ENCODE assay signal across 8 cellular contexts in the genomic region with DNA sequence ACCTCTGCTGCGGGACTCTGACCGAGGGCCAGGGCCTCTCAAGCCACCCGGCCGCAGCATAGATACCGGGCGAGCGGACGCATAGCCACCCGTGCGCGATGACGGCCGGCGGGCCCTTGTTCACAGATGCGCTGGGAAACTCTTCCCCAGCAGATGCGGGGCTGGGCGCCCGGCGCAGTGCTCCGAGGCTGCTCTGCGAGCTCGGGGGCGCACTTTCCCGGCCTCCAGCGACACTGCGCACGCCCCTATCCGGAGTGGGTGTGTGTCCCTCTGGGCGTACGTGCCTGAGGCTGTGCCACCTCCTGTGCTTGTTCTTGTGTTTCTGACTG.
A peak's percentile ranks its signal among the peaks of the same experiment; 100 is the strongest.
DNase-seq lines count a peak whose midpoint lies in the region; ATAC-seq and TF ChIP-seq lines count a peak whose summit lies in the region.

No MANE protein-coding gene starts in this region.

- H3K4me3 ChIP-seq in ascending aorta (peak overlapping the region; percentile 48 to 57), upper lobe of left lung (peak overlapping the region; percentile 33 to 49 (median 42))

- TF ChIP-seq CTCF in ascending aorta (IDR thresholded peaks at IDR 0.05) (no peak), upper lobe of left lung (IDR thresholded peaks at IDR 0.05) (no peak)

- H3K4me1 ChIP-seq in ascending aorta (peaks cover 6 to 10% of the 10 kb centered on the region in 2 donors), upper lobe of left lung (peaks cover 7 to 21% (median 20%) of the 10 kb centered on the region in 4 donors)

- 1% methylated on average over 20 of the region's 30 CpGs; no CpG with 5 or more reads in 1 of the 2 donors for whole genome bisulfite sequencing in upper lobe of left lung, 2 donors

- DNase-seq in GM03348 (ENCODE audit: low spot score) (peak; percentile 50), ascending aorta (ENCODE audit: low spot score in 2 of 2) (no peak), left kidney (ENCODE audit: low read depth, low spot score) (peak; percentile 25), upper lobe of left lung (peak in 1 of 2 donors; percentile 88), dedifferentiated amniotic fluid mesenchymal stem cell (ENCODE audit: extremely low spot score) (no peak)

- H3K36me3 ChIP-seq in ascending aorta (no peaks in the 10 kb centered on the region), upper lobe of left lung (no peaks in the 10 kb centered on the region)

- no peak overlapping the region for H3K27ac ChIP-seq in ascending aorta
- H3K27ac ChIP-seq in upper lobe of left lung = peak overlapping the region in 2 of 4 donors; percentile 5 to 43

- H3K9me3 ChIP-seq in ascending aorta (no peaks in the 10 kb centered on the region), upper lobe of left lung (no peaks in the 10 kb centered on the region)

- TF ChIP-seq EP300 in upper lobe of left lung (IDR thresholded peaks at IDR 0.05) = no peak

- intact Hi-C loops in ascending aorta (cut with DNase I) = no loop called here

- ATAC-seq in HG02588 (IDR thresholded peaks at IDR 0.05; ENCODE audit: unreplicated experiment) (peak; percentile 21), upper lobe of left lung (ENCODE audit: low FRiP score in 2 of 2) (peak in 1 of 2 donors; percentile 80), HG03457 (IDR thresholded peaks at IDR 0.05; ENCODE audit: unreplicated experiment) (no peak), HG03139 (IDR thresholded peaks at IDR 0.05; ENCODE audit: unreplicated experiment) (no peak)

- no peak for TF ChIP-seq POLR2A in upper lobe of left lung (IDR thresholded peaks at IDR 0.05)

- H3K27me3 ChIP-seq in ascending aorta = peaks cover 11% of the 10 kb centered on the region
- peaks cover 0 to 17% (median 9%) of the 10 kb centered on the region in 4 donors for H3K27me3 ChIP-seq in upper lobe of left lung

Comparison
In these comparisons a context has a peak if more than half of its experiments do, and no peak if none do; other contexts are left out.
1. DNase-seq: peak in GM03348 (single experiment) and left kidney (single experiment); none in ascending aorta (0 of 2) and dedifferentiated amniotic fluid mesenchymal stem cell (single experiment).